ENCODE assay signal across 8 cellular contexts in genomic region chr13:110593430-110594130, GRCh38. TPM values are rescaled to one million over a fixed set of nuclear protein-coding genes. Genes with fewer than 3 reads are reported as not detected.
A peak's percentile ranks its signal among the peaks of the same experiment; 100 is the strongest.
DNase-seq lines count a peak whose midpoint lies in the region; ATAC-seq, FAIRE-seq and TF ChIP-seq lines count a peak whose summit lies in the region.

No MANE protein-coding gene starts in this region.

- no TSS peak for BruUV-seq in K562 (replicated peaks; lab: Mats Ljungman, UMichigan)

- H3K79me2 ChIP-seq in K562 (ENCODE audit: control insufficient read depth, insufficient read depth, low read length): no peaks in the 10 kb centered on the region

- no peak overlapping the region for H3K4me3 ChIP-seq in K562
- no peak overlapping the region for H3K4me3 ChIP-seq in tibial artery

- intact Hi-C loops in K562 (cut with micrococcal nuclease): loop anchor here (1.0 to 10.0 kb wide), 5 partner anchors 119 to 451 kb away; partner anchors contain the start of genes ANKRD10 and ING1
- intact Hi-C loops in tibial artery (cut with DNase I; ENCODE audit: low total_unique reads): no loop called here

- H2AFZ ChIP-seq in K562 (ENCODE audit: low read depth, low read length): peak overlapping the region; percentile 83

- WGBS in K562 (ENCODE audit: insufficient coverage, low coverage, missing lambda C conversion rate): 20% methylated on average over 6 of the region's 6 CpGs

- CTCF ChIA-PET in K562 (lab: Yijun Ruan, JAX; ENCODE audit: low intra/inter-chr PET ratio): interaction anchor here (0.7 to 2.0 kb wide), 2 partner anchors 30 to 226 kb away, joined by 3 to 11 read pairs; no protein-coding TSS in a partner anchor

- no peak for TF ChIP-seq POLR2A in K562 (conservative IDR thresholded peaks at IDR 0.05)

- TF ChIP-seq CTCF in K562 (IDR thresholded peaks at IDR 0.05 in 2 of 3, conservative IDR thresholded peaks at IDR 0.05 in 1 of 3; ENCODE audit: insufficient read depth in 2 of 3, low read depth in 1 of 3, low read length in 3 of 3): peak; percentile 45 to 72 (median 52); a peak in 5 of 6 replicates
- TF ChIP-seq CTCF in tibial artery (IDR thresholded peaks at IDR 0.05): peak; percentile 61 to 69

- no peak overlapping the region for H3K9ac ChIP-seq in K562 (ENCODE audit: insufficient read depth in 1 of 2, low read depth in 2 of 2, low read length in 2 of 2)

- POLR2A ChIA-PET in K562 (lab: Yijun Ruan, JAX): interaction anchor here (1.0 to 1.1 kb wide), 2 partner anchors 10 to 122 kb away, joined by 3 read pairs; no protein-coding TSS in a partner anchor

- no peak overlapping the region for H3K27ac ChIP-seq in K562 (ENCODE audit: extremely low read depth, low read depth, low read length)
- H3K27ac ChIP-seq in tibial artery: no peak overlapping the region

- in situ Hi-C loops in K562 (cut with MboI): loop anchor here (10.0 kb wide), 1 partner anchor 231 kb away; no protein-coding TSS in a partner anchor

- peak; percentile 79 for TF ChIP-seq RAD21 in K562 (CRISPR knock-in tag; conservative IDR thresholded peaks at IDR 0.05 in 1 of 2, IDR thresholded peaks at IDR 0.05 in 1 of 2)

- H3K9me3 ChIP-seq in K562 (replicated peaks; ENCODE audit: control insufficient read depth, insufficient read depth, low read depth, low read length) (no peaks in the 10 kb centered on the region), tibial artery (no peaks in the 10 kb centered on the region)

- FAIRE-seq in K562 (lab: Jason Lieb, UNC): peak; percentile 93
- peak; percentile 99 for FAIRE-seq in islet of Langerhans (lab: Jason Lieb, UNC)

- ATAC-seq in GM18873 (IDR thresholded peaks at IDR 0.05; ENCODE audit: low FRiP score, unreplicated experiment) (peak; percentile 72), HG03103 (IDR thresholded peaks at IDR 0.05; ENCODE audit: low read depth, unreplicated experiment) (peak; percentile 95), K562 (peak; percentile 96)

- H3K27me3 ChIP-seq in K562 (ENCODE audit: control insufficient read depth in 2 of 2, insufficient read depth in 2 of 2, low read length in 2 of 2): no peaks in the 10 kb centered on the region
- H3K27me3 ChIP-seq in tibial artery: no peaks in the 10 kb centered on the region

- DNase-seq in DMS53 treated with DMSO at 0.1 percent for 48 hours (lab: John Stamatoyannopoulos, UW; ENCODE audit: unreplicated experiment): peak; percentile 16
- peak; percentile 36 to 79 for DNase-seq in NCI-H526 (lab: John Stamatoyannopoulos, UW)
- peak; percentile 32 to 77 (median 52) for DNase-seq in K562 (ENCODE audit: extremely low read depth in 1 of 4, low spot score in 3 of 4)
- no peak for DNase-seq in tibial artery
- DNase-seq in occipital lobe (lab: John Stamatoyannopoulos, UW): no peak

- H3K36me3 ChIP-seq in K562 (ENCODE audit: control insufficient read depth, insufficient read depth, low read length) (no peaks in the 10 kb centered on the region), tibial artery (no peaks in the 10 kb centered on the region)

- H3K4me1 ChIP-seq in K562 (replicated peaks in 1 of 2; ENCODE audit: control insufficient read depth in 2 of 2, insufficient read depth in 2 of 2, low read length in 2 of 2) (peaks cover 7% of the 10 kb centered on the region in 2 experiments; a peak in 4 of 5 replicates), tibial artery (no peaks in the 10 kb centered on the region)

- H4K20me1 ChIP-seq in K562 (replicated peaks; ENCODE audit: control insufficient read depth, insufficient read depth, low read length): no peaks in the 10 kb centered on the region

- no peaks in the 10 kb centered on the region for H3K9me1 ChIP-seq in K562 (ENCODE audit: control insufficient read depth, insufficient read depth, low read length)

- 0 out of 2 replicates have a peak, but pooled peaks have one; percentile 6 for TF ChIP-seq EP300 in K562 (IDR thresholded peaks at IDR 0.05; ENCODE audit: low read length)

- no peak overlapping the region for H3K4me2 ChIP-seq in K562 (ENCODE audit: insufficient read depth, low read length)

TF ChIP-seq in K562, 482 proteins besides CTCF, POLR2A, EP300 and RAD21 (continues in another document):
- TF ChIP-seq ARNT (IDR thresholded peaks at IDR 0.05) (no peak), WHSC1 (IDR thresholded peaks at IDR 0.05; ENCODE audit: low read length) (no peak), THRAP3 (IDR thresholded peaks at IDR 0.05; ENCODE audit: borderline replicate concordance) (no peak), HNRNPH1 (optimal IDR thresholded peaks at IDR 0.05; ENCODE audit: low read depth, low read length) (no peak), SMC3 (conservative IDR thresholded peaks at IDR 0.05; ENCODE audit: insufficient read depth, low read depth, low read length) (peak; percentile 43; the same call in 1 of the 2 replicates), BRF1 (IDR thresholded peaks at IDR 0.05; ENCODE audit: borderline replicate concordance, extremely low read depth, insufficient read length) (no peak)
- TF ChIP-seq, protein P1, sequence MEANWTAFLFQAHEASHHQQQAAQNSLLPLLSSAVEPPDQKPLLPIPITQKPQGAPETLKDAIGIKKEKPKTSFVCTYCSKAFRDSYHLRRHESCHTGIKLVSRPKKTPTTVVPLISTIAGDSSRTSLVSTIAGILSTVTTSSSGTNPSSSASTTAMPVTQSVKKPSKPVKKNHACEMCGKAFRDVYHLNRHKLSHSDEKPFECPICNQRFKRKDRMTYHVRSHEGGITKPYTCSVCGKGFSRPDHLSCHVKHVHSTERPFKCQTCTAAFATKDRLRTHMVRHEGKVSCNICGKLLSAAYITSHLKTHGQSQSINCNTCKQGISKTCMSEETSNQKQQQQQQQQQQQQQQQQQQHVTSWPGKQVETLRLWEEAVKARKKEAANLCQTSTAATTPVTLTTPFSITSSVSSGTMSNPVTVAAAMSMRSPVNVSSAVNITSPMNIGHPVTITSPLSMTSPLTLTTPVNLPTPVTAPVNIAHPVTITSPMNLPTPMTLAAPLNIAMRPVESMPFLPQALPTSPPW (CRISPR knock-in tag; IDR thresholded peaks at IDR 0.05): peak; percentile 19; the same call in 1 of the 2 replicates

RNA-seq across cellular contexts. Expression of gene NAXD, which starts 21.8 kb away (rescaled TPM):
- total RNA-seq in K562 (2011; cell fraction: chromatin; rRNA removed; ENCODE audit: low replicate concordance): 32.5 and 45.0 TPM in 2 replicates
- 25.1 and 28.0 TPM in 2 replicates for total RNA-seq in K562 (2011; cell fraction: nucleolus; rRNA removed)
- 19.5 and 24.8 TPM in 2 replicates for total RNA-seq in K562 (2011; cell fraction: nucleoplasm; rRNA removed)
- 9.4 and 10.9 TPM in 2 replicates for total RNA-seq in K562 (2014; rRNA removed)
- 9.4 and 10.4 TPM in 2 replicates for total RNA-seq in K562 (2014; rRNA removed; fragmentation: Illumina TruSeq; extraction: Trizol)
- total RNA-seq in K562 (2015; rRNA removed; fragmentation: Illumina TruSeq; extraction: Trizol): 13.2 and 14.1 TPM in 2 replicates
- total RNA-seq in K562 (2021): 19.3 and 20.1 TPM in 2 replicates
- 15.4 and 19.7 TPM in 2 replicates for polyA plus RNA-seq in K562 (2011; rRNA removed)
- polyA plus RNA-seq in K562 (2011; cell fraction: cytosol; rRNA removed): 19.3 and 25.1 TPM in 2 replicates
- polyA plus RNA-seq in K562 (2011; cell fraction: nucleus; rRNA removed): 81.8 and 101 TPM in 2 replicates
- polyA plus RNA-seq in K562 (2012): 17.8 and 18.6 TPM in 2 replicates
- 13.0 and 17.0 TPM in 2 replicates for polyA plus RNA-seq in K562 (2014; fragmentation: Illumina TruSeq; extraction: Trizol)
- 1 to 10 TPM in 1 of 2 experiments, under 1 TPM in 1; 0.59 to 1.7 TPM for polyA plus RNA-seq in K562 (2014; fragmentation: Nextera tagmentation; extraction: Ambion mirVana)
- polyA plus RNA-seq in K562 (2014; rRNA removed): 20.6 and 20.8 TPM in 2 replicates
- 10.0 and 11.0 TPM in 2 replicates for polyA minus RNA-seq in K562 (2011; rRNA and poly(A)+ RNA removed)
- 5.3 and 8.5 TPM in 2 replicates for polyA minus RNA-seq in K562 (2011; cell fraction: cytosol; rRNA and poly(A)+ RNA removed)
- 10.6 and 16.3 TPM in 2 replicates for polyA minus RNA-seq in K562 (2011; cell fraction: nucleus; rRNA and poly(A)+ RNA removed)
- 27.5 TPM for total RNA-seq in occipital lobe

RNA-seq across cellular contexts. Expression of gene RAB20, which starts 32.1 kb away (rescaled TPM):
- 1.3 and 3.9 TPM in 2 replicates for total RNA-seq in K562 (2011; cell fraction: chromatin; rRNA removed; ENCODE audit: low replicate concordance)
- 2.5 TPM in 2 replicates for total RNA-seq in K562 (2011; cell fraction: nucleolus; rRNA removed)
- 1.5 and 2.9 TPM in 2 replicates for total RNA-seq in K562 (2011; cell fraction: nucleoplasm; rRNA removed)
- total RNA-seq in K562 (2014; rRNA removed) (9.2 and 12.4 TPM in 2 replicates), K562 (2014; rRNA removed; fragmentation: Illumina TruSeq; extraction: Trizol) (4.3 and 4.8 TPM in 2 replicates), K562 (2015; rRNA removed; fragmentation: Illumina TruSeq; extraction: Trizol) (6.7 and 7.7 TPM in 2 replicates), K562 (2021) (7.9 and 8.1 TPM in 2 replicates), occipital lobe (2.5 TPM)
- polyA plus RNA-seq in K562 (2011; rRNA removed) (4.6 and 11.8 TPM in 2 replicates), K562 (2014; fragmentation: Illumina TruSeq; extraction: Trizol) (5.4 and 7.5 TPM in 2 replicates), K562 (2014; fragmentation: Nextera tagmentation; extraction: Ambion mirVana) (under 1 TPM; 0.62 to 0.82 TPM), K562 (2014; rRNA removed) (7.1 and 9.1 TPM in 2 replicates)
- 8.9 and 13.3 TPM in 2 replicates for polyA plus RNA-seq in K562 (2011; cell fraction: cytosol; rRNA removed)
- polyA plus RNA-seq in K562 (2011; cell fraction: nucleus; rRNA removed): 3.6 and 6.9 TPM in 2 replicates
- 10.1 and 10.6 TPM in 2 replicates for polyA plus RNA-seq in K562 (2012)
- 2.9 and 6.8 TPM in 2 replicates for polyA minus RNA-seq in K562 (2011; rRNA and poly(A)+ RNA removed)
- polyA minus RNA-seq in K562 (2011; cell fraction: cytosol; rRNA and poly(A)+ RNA removed): 2.9 and 9.6 TPM in 2 replicates
- polyA minus RNA-seq in K562 (2011; cell fraction: nucleus; rRNA and poly(A)+ RNA removed): 1.9 and 4.2 TPM in 2 replicates

Comparison
In these comparisons a context has a peak if more than half of its experiments do, and no peak if none do; other contexts are left out.
1. DNase-seq: peak in DMS53 treated with DMSO at 0.1 percent for 48 hours (single experiment), NCI-H526 (2 of 2) and K562 (4 of 4); none in tibial artery (0 of 2) and occipital lobe (single experiment).
2. Peak in every context shown above with its lines, with median percentiles within 50 percentile points of each other: ATAC-seq.